15 cellular contexts compared by ENCODE assay signal in genomic region chr5:83513491-83513890, GRCh38.
"Had no signal": no experiment of that assay in that cellular context is flagged by ENCODE, and none has a peak within 500 bp of the region (broad histone marks: within the 10 kb centered on the region; RNA-seq: fewer than 3 reads in every experiment).

No MANE protein-coding gene starts in this region.

- H3K27ac ChIP-seq: ovary had no signal

- H3K9me3 ChIP-seq: ovary, testis had no signal

- DNase-seq: activated CD4-positive, alpha-beta T cell treated with anti-CD3 and anti-CD28 coated beads, Interleukin-2, amount 50 U/mL, for 1 hour; amygdala; glutamatergic neuron; left colon; nephron progenitor cell; ovary; stimulated activated CD4-positive, alpha-beta T cell treated with anti-CD3 and anti-CD28 coated beads, Interleukin-15, amount 100 ng/mL, for 24 hours; stimulated activated CD4-positive, alpha-beta T cell treated with anti-CD3 and anti-CD28 coated beads, Interleukin-4, amount 100 ng/mL, for 24 hours; T-helper 2 cell; testis had no signal

- H3K36me3 ChIP-seq: ovary had no signal

- H3K4me3 Mint-ChIP-seq: activated naive CD4-positive, alpha-beta T cell treated with anti-CD3 and anti-CD28 coated beads, Interleukin-2, amount 50 U/mL, for 24 hours; nephron progenitor cell; stimulated activated naive CD8-positive, alpha-beta T cell treated with anti-CD3 and anti-CD28 coated beads, Interleukin-15, Interleukin-2, amounts not matched to agents 100 ng/mL and 50 ng/mL, for 24 hours had no signal

- H3K4me3 ChIP-seq: lung, ovary, testis had no signal

- H3K27ac Mint-ChIP-seq: activated naive CD4-positive, alpha-beta T cell treated with anti-CD3 and anti-CD28 coated beads, Interleukin-2, amount 50 U/mL, for 24 hours; nephron progenitor cell; stimulated activated naive CD8-positive, alpha-beta T cell treated with anti-CD3 and anti-CD28 coated beads, Interleukin-15, Interleukin-2, amounts not matched to agents 100 ng/mL and 50 ng/mL, for 24 hours had no signal

- H3K36me3 Mint-ChIP-seq: activated naive CD4-positive, alpha-beta T cell treated with anti-CD3 and anti-CD28 coated beads, Interleukin-2, amount 50 U/mL, for 24 hours had no signal

- H3K27me3 Mint-ChIP-seq: stimulated activated naive CD8-positive, alpha-beta T cell treated with anti-CD3 and anti-CD28 coated beads, Interleukin-15, Interleukin-2, amounts not matched to agents 100 ng/mL and 50 ng/mL, for 24 hours had no signal

- H3K4me1 Mint-ChIP-seq: activated naive CD4-positive, alpha-beta T cell treated with anti-CD3 and anti-CD28 coated beads, Interleukin-2, amount 50 U/mL, for 24 hours had no signal

- H3K9me3 Mint-ChIP-seq: activated naive CD4-positive, alpha-beta T cell treated with anti-CD3 and anti-CD28 coated beads, Interleukin-2, amount 50 U/mL, for 24 hours; nephron progenitor cell; stimulated activated naive CD8-positive, alpha-beta T cell treated with anti-CD3 and anti-CD28 coated beads, Interleukin-15, Interleukin-2, amounts not matched to agents 100 ng/mL and 50 ng/mL, for 24 hours had no signal

- H3K27me3 ChIP-seq: ovary, testis had no signal

- FAIRE-seq: colon, TTC549 had no signal

- ATAC-seq: left colon had no signal
